1 cellular context compared by ENCODE assay signal in genomic region chr4:39456946-39457763, GRCh38.
TF ChIP-seq lines count a peak whose summit lies in the region.

No MANE protein-coding gene starts in this region.

TF ChIP-seq in liver, 16 proteins besides CTCF, POLR2A, EP300 and RAD21 (continued from another document):
- TF ChIP-seq NR2F2 (IDR thresholded peaks at IDR 0.05) (no peak), HNF4A (conservative IDR thresholded peaks at IDR 0.05) (no peak), TAF1 (conservative IDR thresholded peaks at IDR 0.05) (no peak), GABPA (IDR thresholded peaks at IDR 0.05 in 1 of 2, conservative IDR thresholded peaks at IDR 0.05 in 1 of 2) (no peak)
